ENCODE assay signal across 11 cellular contexts in the genomic region with DNA sequence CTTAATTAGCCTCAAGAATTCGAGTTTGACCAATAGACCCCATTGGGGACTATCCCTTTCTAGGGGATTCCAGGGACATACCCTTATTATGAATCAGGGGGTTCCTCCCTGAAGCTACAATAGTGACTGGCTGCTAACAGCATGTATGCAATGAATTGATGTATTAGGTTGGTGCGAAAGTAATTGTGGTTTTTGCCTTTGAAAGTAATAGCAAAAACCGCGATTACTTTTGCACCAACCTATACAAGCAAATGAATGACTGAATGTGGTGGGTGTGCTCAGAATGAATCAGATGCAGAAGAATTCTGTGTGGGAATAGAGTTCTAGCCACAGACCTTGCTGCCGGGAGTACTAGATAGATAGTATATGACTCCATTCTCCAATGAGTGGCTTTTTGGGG.
DNase-seq lines count a peak whose midpoint lies in the region; ATAC-seq and TF ChIP-seq lines count a peak whose summit lies in the region.
"Had no signal": no experiment of that assay in that cellular context is flagged by ENCODE, and none has a peak within 500 bp of the region (broad histone marks: within the 10 kb centered on the region; RNA-seq: fewer than 3 reads in every experiment).

No MANE protein-coding gene starts in this region.

- no peaks in the 10 kb centered on the region for H3K36me3 ChIP-seq in neuronal stem cell (replicated peaks in 1 of 2; ENCODE audit: control insufficient read depth in 2 of 2, insufficient read depth in 2 of 2, low read length in 2 of 2)
- H3K36me3 ChIP-seq: ovary had no signal

- no peaks in the 10 kb centered on the region for H3K79me1 ChIP-seq in neuronal stem cell (ENCODE audit: low read depth, low read length)

- H3K4me1 ChIP-seq in neuronal stem cell (ENCODE audit: control insufficient read depth in 2 of 2, insufficient read depth in 1 of 2, low read depth in 1 of 2, low read length in 2 of 2): no peaks in the 10 kb centered on the region

- no peak overlapping the region for H2AK5ac ChIP-seq in neuronal stem cell (ENCODE audit: low read depth, low read length)

- no peak overlapping the region for H3K4ac ChIP-seq in neuronal stem cell (ENCODE audit: low read length)

- no peak overlapping the region for H4K91ac ChIP-seq in neuronal stem cell (ENCODE audit: low read depth, low read length, poor library complexity)

- H3K4me2 ChIP-seq in neuronal stem cell (ENCODE audit: insufficient read depth, low read length, poor library complexity, severe bottlenecking): no peak overlapping the region

- H3K9me3 ChIP-seq in neuronal stem cell (replicated peaks in 1 of 2; ENCODE audit: control insufficient read depth in 2 of 2, insufficient read depth in 1 of 2, low read depth in 1 of 2, low read length in 2 of 2): peaks cover 0 to 1% of the 10 kb centered on the region in 2 donors
- H3K9me3 ChIP-seq: ovary had no signal

- no CpG with 5 or more reads among the region's 5 CpGs for WGBS in neuronal stem cell (ENCODE audit: extremely low coverage in 2 of 2, insufficient read length in 2 of 2, insufficient replicate concordance in 1 of 2), 2 donors

- H2BK120ac ChIP-seq in neuronal stem cell (ENCODE audit: low read depth, low read length): no peak overlapping the region

- H2BK15ac ChIP-seq in neuronal stem cell (ENCODE audit: low read length): no peak overlapping the region

- no peak overlapping the region for H3K4me3 ChIP-seq in GM12864 (ENCODE audit: low read depth, low read length)
- H3K4me3 ChIP-seq in fibroblast of mammary gland (ENCODE audit: control insufficient read depth, low read depth, low read length): no peak overlapping the region
- no peak overlapping the region for H3K4me3 ChIP-seq in neuronal stem cell (ENCODE audit: low read length in 2 of 2)
- H3K4me3 ChIP-seq: ovary had no signal

- peaks cover 0 to 12% (median 0%) of the 10 kb centered on the region in 3 experiments for H3K27me3 ChIP-seq in neuronal stem cell (ENCODE audit: control insufficient read depth in 3 of 3, insufficient read depth in 3 of 3, low read depth in 1 of 3, low read length in 3 of 3)
- H3K27me3 ChIP-seq: ovary had no signal

- no peak overlapping the region for H2BK12ac ChIP-seq in neuronal stem cell (ENCODE audit: low read length)

- DNase-seq in GM12864 (ENCODE audit: low read depth): peak; percentile 13
- peak; percentile 71 for DNase-seq in fibroblast of mammary gland (ENCODE audit: low read depth)
- no peak for DNase-seq in NCI-H446 (lab: John Stamatoyannopoulos, UW)
- DNase-seq in neuronal stem cell (ENCODE audit: low spot score): no peak
- no peak for DNase-seq in left cardiac atrium
- DNase-seq: CD4-positive, alpha-beta memory T cell; mesendoderm; ovary; stimulated activated naive B cell treated with anti-CD40 and anti-IgM and Interleukin-4, amounts not matched to agents 10 μg/mL and 1 μg/mL and 100 μg/mL, for 72 hours had no signal

- no peak overlapping the region for H3K23ac ChIP-seq in neuronal stem cell (ENCODE audit: low read depth, low read length, poor library complexity)

- intact Hi-C loops in left cardiac atrium (cut with DNase I): loop anchor here in 1 of 2 donors (10.0 kb wide), 2 partner anchors 77 to 297 kb away; partner anchors contain the start of gene HLF

- peak; percentile 67 for ATAC-seq in GM19025 (IDR thresholded peaks at IDR 0.05; ENCODE audit: low read depth, unreplicated experiment)
- ATAC-seq in HG03565 (IDR thresholded peaks at IDR 0.05; ENCODE audit: unreplicated experiment): peak; percentile 84
- no peak for ATAC-seq in left cardiac atrium

- no peak overlapping the region for H3K18ac ChIP-seq in neuronal stem cell (ENCODE audit: low read length)

- no peak overlapping the region for H2BK5ac ChIP-seq in neuronal stem cell (ENCODE audit: low read length)

- no peak overlapping the region for H4K8ac ChIP-seq in neuronal stem cell (ENCODE audit: low read depth, low read length)

- H3K14ac ChIP-seq in neuronal stem cell (ENCODE audit: low read length): no peak overlapping the region

- TF ChIP-seq CTCF in GM12864 (IDR thresholded peaks at IDR 0.05; ENCODE audit: low read depth, low read length, missing control alignments) (no peak), fibroblast of mammary gland (conservative IDR thresholded peaks at IDR 0.05; ENCODE audit: control insufficient read depth, insufficient read depth, low read depth, low read length) (no peak)

- H2AFZ ChIP-seq in neuronal stem cell (ENCODE audit: low read length): no peak overlapping the region

- no peak overlapping the region for H3K9ac ChIP-seq in neuronal stem cell (ENCODE audit: low read depth, low read length, poor library complexity)

- H3K27ac ChIP-seq in neuronal stem cell (replicated peaks; ENCODE audit: low read length): no peak overlapping the region
- H3K27ac ChIP-seq: ovary had no signal

Comparison
In these comparisons a context has a peak if more than half of its experiments do, and no peak if none do; other contexts are left out.
1. DNase-seq: peak in GM12864 (single experiment) and fibroblast of mammary gland (single experiment); none in NCI-H446 (0 of 2), neuronal stem cell (single experiment) and left cardiac atrium (single experiment).
2. ATAC-seq: peak in GM19025 (single experiment) and HG03565 (single experiment); none in left cardiac atrium (0 of 2).